ENCODE assay signal across 26 cellular contexts in genomic region chr6:7649037-7649810, GRCh38. TPM values are rescaled to one million over a fixed set of nuclear protein-coding genes. Genes with fewer than 3 reads are reported as not detected.
DNase-seq lines count a peak whose midpoint lies in the region; ATAC-seq, FAIRE-seq and TF ChIP-seq lines count a peak whose summit lies in the region.
"Had no signal": no experiment of that assay in that cellular context is flagged by ENCODE, and none has a peak within 500 bp of the region (broad histone marks: within the 10 kb centered on the region; RNA-seq: fewer than 3 reads in every experiment).

No MANE protein-coding gene starts in this region.

- no peaks in the 10 kb centered on the region for H3K36me3 Mint-ChIP-seq in CD8-positive, alpha-beta T cell
- H3K36me3 Mint-ChIP-seq: CD4-positive, alpha-beta memory T cell; T-cell had no signal

- in situ Hi-C loops in GM12878 (cut with MboI): no loop called here

- intact Hi-C loops in GM12878 (cut with micrococcal nuclease; ENCODE audit: unreplicated experiment): no loop called here
- intact Hi-C loops in CD8-positive, alpha-beta T cell (cut with DNase I, micrococcal nuclease): no loop called here

- H3K4me1 Mint-ChIP-seq in CD8-positive, alpha-beta T cell (ENCODE audit: low read depth): peaks cover 11% of the 10 kb centered on the region

- POLR2A ChIA-PET in GM12878 (lab: Charles Lee): interaction anchor here (0.6 kb wide), 1 partner anchor 73 kb away, joined by 7 read pairs; no protein-coding TSS in a partner anchor
- POLR2A ChIA-PET in CD8-positive, alpha-beta T cell (lab: Charles Lee): no interaction called here

- TF ChIP-seq POLR2A in GM12878 (IDR thresholded peaks at IDR 0.05; ENCODE audit: low read depth, low read length): no peak

- no peak for TF ChIP-seq EP300 in GM12878 (IDR thresholded peaks at IDR 0.05; ENCODE audit: borderline replicate concordance in 1 of 2, control insufficient read depth in 1 of 2, low read depth in 2 of 2, low read length in 2 of 2)

- 32% methylated on average over 12 of the region's 12 CpGs for WGBS in GM12878 (ENCODE audit: insufficient coverage, insufficient replicate concordance, low lambda C conversion rate, missing lambda C conversion rate)

- DNase-seq in GM12865 (ENCODE audit: low read depth) (peak; percentile 45), MV-4-11 (lab: John Stamatoyannopoulos, UW) (peak; percentile 70), GM12878 (ENCODE audit: low read depth, low spot score) (peak; percentile 3), HT-29 (ENCODE audit: low spot score) (no peak), NCI-H1930 (lab: John Stamatoyannopoulos, UW) (no peak), DMS53 (lab: John Stamatoyannopoulos, UW) (no peak)
- DNase-seq in CD8-positive, alpha-beta T cell: no peak
- DNase-seq: CD4-positive, alpha-beta memory T cell; central memory CD4-positive, alpha-beta T cell; dermis blood vessel endothelial cell; glutamatergic neuron; naive thymus-derived CD4-positive, alpha-beta T cell; NCI-H1436 treated with DMSO at 0.1 percent for 48 hours; NCI-H510A treated with DMSO at 0.1 percent for 48 hours; retina; stimulated activated CD4-positive, alpha-beta T cell treated with anti-CD3 and anti-CD28 coated beads, Interleukin-2, amount 100 ng/mL, for 48 hours; stimulated activated naive CD4-positive, alpha-beta T cell; T-cell; testis had no signal

- FAIRE-seq in GM12878 (lab: Jason Lieb, UNC): peak; percentile 66
- FAIRE-seq: astrocyte, GM19239 had no signal

- no peaks in the 10 kb centered on the region for H4K20me1 ChIP-seq in GM12878 (ENCODE audit: control insufficient read depth, insufficient read depth)

- H3K79me2 ChIP-seq in GM12878 (ENCODE audit: control insufficient read depth, insufficient read depth, low read length): no peaks in the 10 kb centered on the region

- RAD21 ChIA-PET in GM12878 (lab: Charles Lee; ENCODE audit: unreplicated experiment): no interaction called here

- peaks cover 0 to 5% of the 10 kb centered on the region in 2 experiments; a peak in 3 of 4 replicates for H3K27me3 ChIP-seq in GM12878 (replicated peaks in 1 of 2; ENCODE audit: control insufficient read depth in 2 of 2, insufficient read depth in 2 of 2, low read length in 1 of 2)
- no peaks in the 10 kb centered on the region for H3K27me3 ChIP-seq in CD8-positive, alpha-beta T cell (ENCODE audit: insufficient read depth, low read length)
- H3K27me3 ChIP-seq: testis had no signal

- no peak overlapping the region for H3K9ac ChIP-seq in GM12878 (ENCODE audit: control insufficient read depth, insufficient read depth, low read length)

- CTCF ChIA-PET in GM12878 (lab: Yijun Ruan, JAX): no interaction called here
- CTCF ChIA-PET in CD8-positive, alpha-beta T cell (lab: Charles Lee): no interaction called here

- H3K4me2 ChIP-seq in GM12878 (ENCODE audit: control insufficient read depth, insufficient read depth): peak overlapping the region; percentile 41; the same call in 1 of the 2 replicates

- no peak overlapping the region for H2AFZ ChIP-seq in GM12878 (ENCODE audit: control insufficient read depth, low read depth, low read length)

- TF ChIP-seq RAD21 in GM12878 (IDR thresholded peaks at IDR 0.05; ENCODE audit: insufficient read depth, low read depth, low read length): no peak

- H3K27ac Mint-ChIP-seq in CD8-positive, alpha-beta T cell: no peak overlapping the region
- H3K27ac Mint-ChIP-seq: activated naive CD8-positive, alpha-beta T cell; CD4-positive, alpha-beta memory T cell; T-cell had no signal

- no peak for TF ChIP-seq CTCF in GM12865 (IDR thresholded peaks at IDR 0.05; ENCODE audit: insufficient read depth, low read depth, low read length, missing control alignments)
- TF ChIP-seq CTCF in GM12878 (IDR thresholded peaks at IDR 0.05 in 2 of 3, conservative IDR thresholded peaks at IDR 0.05 in 1 of 3; ENCODE audit: control insufficient read depth in 2 of 3, extremely low read depth in 1 of 3, insufficient read depth in 1 of 3, low read depth in 3 of 3, low read length in 3 of 3): no peak
- no peak for TF ChIP-seq CTCF in CD8-positive, alpha-beta T cell (IDR thresholded peaks at IDR 0.05)

- SMC1A ChIA-PET in GM12878 (lab: Charles Lee; ENCODE audit: uncharacterized antibody, unreplicated experiment): no interaction called here

- H3K27ac ChIP-seq in GM12878 (ENCODE audit: control insufficient read depth, insufficient read depth): no peak overlapping the region
- no peak overlapping the region for H3K27ac ChIP-seq in CD8-positive, alpha-beta T cell (ENCODE audit: low read depth, low read length)
- H3K27ac ChIP-seq: testis, vagina, VCaP had no signal

- H3K4me3 ChIP-seq in GM12865 (ENCODE audit: low read depth, low read length) (no peak overlapping the region), GM12878 (0 out of 2 replicates have a peak overlapping the region, but pooled peaks have one; percentile 33)
- H3K4me3 ChIP-seq in CD8-positive, alpha-beta T cell (ENCODE audit: low read depth, low read length): no peak overlapping the region
- H3K4me3 ChIP-seq: testis, vagina had no signal

- ATAC-seq in HG02852 (IDR thresholded peaks at IDR 0.05; ENCODE audit: unreplicated experiment) (peak; percentile 51), GM12878 (peak; percentile 41; the same call in 2 of the 3 replicates)
- ATAC-seq in CD8-positive, alpha-beta T cell: no peak
- ATAC-seq: HCT116; naive thymus-derived CD4-positive, alpha-beta T cell; T-cell had no signal

- no peaks in the 10 kb centered on the region for H3K27me3 Mint-ChIP-seq in CD8-positive, alpha-beta T cell (ENCODE audit: low read depth)
- H3K27me3 Mint-ChIP-seq: activated naive CD8-positive, alpha-beta T cell had no signal

- no TSS peak for BruUV-seq in GM12878 (replicated peaks; lab: Mats Ljungman, UMichigan)

- H3K36me3 ChIP-seq in GM12878 (ENCODE audit: control insufficient read depth in 2 of 2, insufficient read depth in 2 of 2, low read length in 1 of 2): no peaks in the 10 kb centered on the region
- H3K36me3 ChIP-seq in CD8-positive, alpha-beta T cell (ENCODE audit: insufficient read depth, low read length): no peaks in the 10 kb centered on the region
- H3K36me3 ChIP-seq: vagina had no signal

- H3K9me3 Mint-ChIP-seq in CD8-positive, alpha-beta T cell: no peaks in the 10 kb centered on the region
- H3K9me3 Mint-ChIP-seq: T-cell had no signal

- no peak overlapping the region for H3K4me3 Mint-ChIP-seq in CD8-positive, alpha-beta T cell
- H3K4me3 Mint-ChIP-seq: activated naive CD8-positive, alpha-beta T cell; CD4-positive, alpha-beta memory T cell; naive thymus-derived CD4-positive, alpha-beta T cell; T-cell had no signal

- H3K4me1 ChIP-seq in GM12878 (ENCODE audit: control insufficient read depth, insufficient read depth, low read length): peaks cover 15% of the 10 kb centered on the region
- H3K4me1 ChIP-seq in CD8-positive, alpha-beta T cell (ENCODE audit: insufficient read depth, low read length): no peaks in the 10 kb centered on the region
- H3K4me1 ChIP-seq: testis, vagina had no signal

- H3K9me3 ChIP-seq in GM12878 (replicated peaks; ENCODE audit: control insufficient read depth, insufficient read depth, low read length): no peaks in the 10 kb centered on the region; the same call in 2 of the 3 replicates
- H3K9me3 ChIP-seq in CD8-positive, alpha-beta T cell (ENCODE audit: low read length): no peaks in the 10 kb centered on the region
- H3K9me3 ChIP-seq: testis, vagina had no signal

TF ChIP-seq in GM12878, 131 proteins besides CTCF, POLR2A, EP300 and RAD21:
- TF ChIP-seq SPI1 (IDR thresholded peaks at IDR 0.05; ENCODE audit: borderline replicate concordance, insufficient read depth, low read depth, low read length) (peak; percentile 9; the same call in 1 of the 2 replicates), RBBP5 (conservative IDR thresholded peaks at IDR 0.05) (no peak), CHD2 (IDR thresholded peaks at IDR 0.05; ENCODE audit: borderline replicate concordance, low read depth, low read length) (no peak), MEF2A (IDR thresholded peaks at IDR 0.05; ENCODE audit: insufficient read depth, low read depth, low read length) (peak; percentile 46; the same call in 1 of the 2 replicates)

RNA-seq across cellular contexts. Expression of gene SNRNP48, which starts 59.2 kb away (rescaled TPM):
- 56.4 and 56.6 TPM in 2 replicates for total RNA-seq in GM12878 (2013; cell fraction: nucleolus; rRNA removed)
- 8.8 and 11.7 TPM in 2 replicates for total RNA-seq in GM12878 (2014; rRNA removed)
- 12.7 and 12.8 TPM in 2 replicates for total RNA-seq in GM12878 (2014; rRNA removed; fragmentation: Illumina TruSeq; extraction: Trizol)
- total RNA-seq in GM12878 (2021): 7.6 and 10.5 TPM in 2 replicates
- polyA plus RNA-seq in GM12878 (2011; ENCODE audit: low read depth): 3.3 TPM
- polyA plus RNA-seq in GM12878 (2011; rRNA removed): 14.4 and 23.2 TPM in 2 replicates
- 3.9 and 4.9 TPM in 2 replicates for polyA plus RNA-seq in GM12878 (2011; cell fraction: cytosol; rRNA removed)
- polyA plus RNA-seq in GM12878 (2011; cell fraction: nucleus; rRNA removed): 11.5 and 13.9 TPM in 2 replicates
- polyA plus RNA-seq in GM12878 (2012): 6.1 and 6.9 TPM in 2 replicates
- 14.1 and 19.4 TPM in 2 replicates for polyA plus RNA-seq in GM12878 (2014; fragmentation: Illumina TruSeq; extraction: Trizol)
- 1 to 10 TPM; 3.2 to 5.0 TPM for polyA plus RNA-seq in GM12878 (2014; fragmentation: Nextera tagmentation; extraction: Ambion mirVana)
- polyA plus RNA-seq in GM12878 (2014; rRNA removed): 7.1 and 9.1 TPM in 2 replicates
- 1 to 10 TPM; 5.4 to 6.9 TPM for polyA plus RNA-seq in GM12878 (2016; fragmentation: Nextera tagmentation; extraction: Ambion mirVana)
- 5.9 and 6.9 TPM in 2 replicates for polyA minus RNA-seq in GM12878 (2011; rRNA and poly(A)+ RNA removed)
- 1.7 and 2.4 TPM in 2 replicates for polyA minus RNA-seq in GM12878 (2011; cell fraction: cytosol; rRNA and poly(A)+ RNA removed)
- 7.6 and 10.7 TPM in 2 replicates for polyA minus RNA-seq in GM12878 (2011; cell fraction: nucleus; rRNA and poly(A)+ RNA removed)
- 7.6 and 9.3 TPM in 2 replicates for total RNA-seq in HT-29 (2014; rRNA removed; shearing (Covaris generic))
- 10 to 100 TPM; 12.2 to 12.9 TPM for total RNA-seq in CD8-positive, alpha-beta T cell

Comparison
In these comparisons a context has a peak if more than half of its experiments do, and no peak if none do; other contexts are left out.
1. DNase-seq: peak in GM12865 (single experiment), MV-4-11 (single experiment) and GM12878 (single experiment); none in HT-29 (single experiment), NCI-H1930 (0 of 2), DMS53 (single experiment) and CD8-positive, alpha-beta T cell (0 of 7).